ENCODE assay signal across 8 cellular contexts in the genomic region with DNA sequence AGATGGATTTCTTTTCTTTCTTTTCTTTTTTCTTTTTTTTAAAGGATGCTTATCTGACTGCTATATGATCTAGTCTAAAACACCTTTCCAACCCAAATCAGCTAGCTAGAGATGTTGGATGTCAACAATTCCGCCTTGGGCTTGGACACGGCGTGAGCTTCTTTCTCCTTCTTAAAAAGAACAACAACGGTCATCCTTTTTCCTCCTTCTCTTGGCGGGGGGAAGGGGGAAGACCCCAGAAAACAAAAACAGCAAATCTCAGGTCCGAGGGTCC. TPM values are rescaled to one million over a fixed set of nuclear protein-coding genes. Genes with fewer than 3 reads are reported as not detected.
DNase-seq lines count a peak whose midpoint lies in the region; TF ChIP-seq lines count a peak whose summit lies in the region.

No MANE protein-coding gene starts in this region.

- peaks cover 23% of the 10 kb centered on the region for H3F3A ChIP-seq in neural progenitor cell (ENCODE audit: low read depth)

- H3K9ac ChIP-seq in BLaER1 treated with 17β-estradiol and CSF1 and Interleukin-3, amounts not matched to agents 10 nM and 100 nM: peak overlapping the region in 7 of 11 experiments; percentile 63 to 78 (median 71); a peak in 14 of 22 replicates
- peak overlapping the region; percentile 40 for H3K9ac ChIP-seq in neural progenitor cell

- H3K4me3 Mint-ChIP-seq in neural progenitor cell: peak overlapping the region; percentile 94

- H3K4me3 ChIP-seq in BLaER1 treated with 17β-estradiol and CSF1 and Interleukin-3, amounts not matched to agents 10 nM and 100 nM: peak overlapping the region; percentile 60 to 78 (median 70)
- H3K4me3 ChIP-seq in epithelial cell of esophagus (ENCODE audit: low read length): peak overlapping the region; percentile 35
- peak overlapping the region; percentile 90 for H3K4me3 ChIP-seq in neural progenitor cell

- TF ChIP-seq CTCF in epithelial cell of esophagus (IDR thresholded peaks at IDR 0.05; ENCODE audit: insufficient read depth, low read depth, low read length, missing control alignments): no peak
- TF ChIP-seq CTCF in neural progenitor cell (IDR thresholded peaks at IDR 0.05): no peak

- peaks cover 4% of the 10 kb centered on the region for H3K36me3 Mint-ChIP-seq in neural progenitor cell

- peak overlapping the region; percentile 85 for H3K27ac Mint-ChIP-seq in neural progenitor cell

- peaks cover 15% of the 10 kb centered on the region for H3K4me1 Mint-ChIP-seq in neural progenitor cell

- H3K9me3 Mint-ChIP-seq in neural progenitor cell: no peaks in the 10 kb centered on the region

- H3K36me3 ChIP-seq in BLaER1 treated with 17β-estradiol and CSF1 and Interleukin-3, amounts not matched to agents 10 nM and 100 nM: no peaks in the 10 kb centered on the region
- H3K36me3 ChIP-seq in neural progenitor cell: no peaks in the 10 kb centered on the region

- peaks cover 0 to 12% (median 6%) of the 10 kb centered on the region in 10 experiments; a peak in 9 of 20 replicates for H3K4me1 ChIP-seq in BLaER1 treated with 17β-estradiol and CSF1 and Interleukin-3, amounts not matched to agents 10 nM and 100 nM
- peaks cover 11% of the 10 kb centered on the region for H3K4me1 ChIP-seq in neural progenitor cell

- H4K20me1 ChIP-seq in BLaER1 treated with 17β-estradiol and CSF1 and Interleukin-3, amounts not matched to agents 10 nM and 100 nM: peaks cover 0 to 16% (median 4%) of the 10 kb centered on the region in 11 experiments; a peak in 11 of 22 replicates
- H4K20me1 ChIP-seq in neural progenitor cell (ENCODE audit: low read depth): peaks cover 3% of the 10 kb centered on the region

- H3K27me3 Mint-ChIP-seq in neural progenitor cell (ENCODE audit: insufficient read depth, low read depth): peaks cover 13% of the 10 kb centered on the region

- H3K79me2 ChIP-seq in neural progenitor cell (ENCODE audit: low read depth): no peaks in the 10 kb centered on the region

- peak; percentile 1 for DNase-seq in NCI-H69 (lab: John Stamatoyannopoulos, UW)
- no peak for DNase-seq in epithelial cell of esophagus (ENCODE audit: low read depth)
- DNase-seq in neural progenitor cell (ENCODE audit: low spot score): no peak
- no peak for DNase-seq in OCI-M1 (lab: John Stamatoyannopoulos, UW)
- DNase-seq in NCI-H1930 (lab: John Stamatoyannopoulos, UW): no peak
- no peak for DNase-seq in LoVo (ENCODE audit: low spot score)
- DNase-seq in hippocampal formation (lab: John Stamatoyannopoulos, UW): no peak

- H2AFZ ChIP-seq in neural progenitor cell (replicated peaks): peak overlapping the region; percentile 90

- H3K9me3 ChIP-seq in BLaER1 treated with 17β-estradiol and CSF1 and Interleukin-3, amounts not matched to agents 10 nM and 100 nM (replicated peaks in 1 of 11): no peaks in the 10 kb centered on the region
- no peaks in the 10 kb centered on the region for H3K9me3 ChIP-seq in neural progenitor cell (ENCODE audit: low read depth)

- H3K4me2 ChIP-seq in BLaER1 treated with 17β-estradiol and CSF1 and Interleukin-3, amounts not matched to agents 10 nM and 100 nM: peak overlapping the region; percentile 74 to 96 (median 94)
- peak overlapping the region; percentile 96 for H3K4me2 ChIP-seq in neural progenitor cell

- peaks cover 55 to 72% (median 63%) of the 10 kb centered on the region in 11 experiments for H3K27me3 ChIP-seq in BLaER1 treated with 17β-estradiol and CSF1 and Interleukin-3, amounts not matched to agents 10 nM and 100 nM
- H3K27me3 ChIP-seq in neural progenitor cell: peaks cover 52% of the 10 kb centered on the region

- 0 out of 22 replicates have a peak overlapping the region, but pooled peaks of 1 of the 11 experiments have one; percentile 28 for H3K27ac ChIP-seq in BLaER1 treated with 17β-estradiol and CSF1 and Interleukin-3, amounts not matched to agents 10 nM and 100 nM
- no peak overlapping the region for H3K27ac ChIP-seq in neural progenitor cell

RNA-seq across cellular contexts. Expression of a gene that starts 1.0 kb away (rescaled TPM):
- total RNA-seq in neural progenitor cell (ENCODE audit: low replicate concordance): 7.5 and 9.1 TPM in 2 replicates

RNA-seq across cellular contexts. Expression of a gene that starts 59.0 kb away (rescaled TPM):
- total RNA-seq in neural progenitor cell (ENCODE audit: low replicate concordance): 22.2 and 30.8 TPM in 2 replicates

Comparison
In these comparisons a context has a peak if more than half of its experiments do, and no peak if none do; other contexts are left out.
1. H3K4me3 ChIP-seq: peak in every context shown above with its lines; median percentile 90 in neural progenitor cell; 70 in BLaER1 treated with 17β-estradiol and CSF1 and Interleukin-3, amounts not matched to agents 10 nM and 100 nM; 35 in epithelial cell of esophagus.